ENCODE assay signal across 11 cellular contexts in the genomic region with DNA sequence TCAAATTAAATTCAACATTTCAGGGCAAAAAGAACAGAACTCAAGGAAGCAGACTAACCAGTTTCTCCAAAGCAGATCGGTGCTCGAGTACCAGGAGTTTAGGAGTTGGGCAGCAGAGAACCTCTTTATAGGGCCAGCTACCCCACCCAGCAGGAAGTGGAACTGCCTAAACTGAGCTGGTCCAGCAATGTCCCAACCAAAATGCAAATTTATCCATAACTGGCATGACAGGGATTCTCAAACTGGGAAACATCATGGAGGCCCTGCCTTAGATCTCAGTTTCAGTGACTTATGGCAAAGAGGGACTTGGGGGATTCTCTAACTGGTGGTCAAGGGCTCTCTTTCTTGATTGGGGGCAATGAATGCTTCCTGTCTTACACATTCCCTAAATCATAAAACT. TPM values are rescaled to one million over a fixed set of nuclear protein-coding genes. Genes with fewer than 3 reads are reported as not detected.
"Had no signal": no experiment of that assay in that cellular context is flagged by ENCODE, and none has a peak within 500 bp of the region (broad histone marks: within the 10 kb centered on the region; RNA-seq: fewer than 3 reads in every experiment).

TSS of gene SPRR2B (minus strand) at position 101 of the 400 bp plus-strand sequence. CDS start 772 bp downstream, outside the sequence.

- H3K4me2 ChIP-seq: GM23338 had no signal

- H3K9me3 ChIP-seq: HAP-1 had no signal

- DNase-seq: H7, HFFc6, KG1 had no signal

- H3K27ac ChIP-seq: HL-60 had no signal

- H3K4me1 ChIP-seq: HAP-1 had no signal

- ATAC-seq: GM23338, HCT116, HepG2 had no signal

- H3K36me3 ChIP-seq: HAP-1 had no signal

- FAIRE-seq: HepG2 had no signal

- H3K4me3 ChIP-seq: GM23338, HAP-1 had no signal

RNA-seq across cellular contexts. Expression of gene SPRR2B, which starts in this region (rescaled TPM):
- total RNA-seq: GM23338, H4, H7, HepG2, HFFc6, HT1080 had no signal
- polyA plus RNA-seq: GM23338, HepG2, IgD-negative memory B cell had no signal
